Comparison of ENCODE assay signal across 33 cellular contexts in genomic region chr5:67793966-67794365, GRCh38.
"Had no signal": no experiment of that assay in that cellular context is flagged by ENCODE, and none has a peak within 500 bp of the region (broad histone marks: within the 10 kb centered on the region; RNA-seq: fewer than 3 reads in every experiment).

No MANE protein-coding gene starts in this region.

- H3K36me3 ChIP-seq: cardiac muscle cell, Peyer's patch had no signal

- ATAC-seq: activated CD8-positive, alpha-beta T cell treated with anti-CD3 and anti-CD28 coated beads for 36 hours; activated T-cell treated with anti-CD3 and anti-CD28 coated beads, Interleukin-2, amount 50 U/mL, for 72 hours; activated T-helper 17 cell treated with anti-CD3 and anti-CD28 coated beads, Interleukin-2, amount 50 U/mL, for 72 hours; PC-3; SK-N-SH treated with all-trans-retinoic acid at 6 μM for 48 hours had no signal

- H3K36me3 Mint-ChIP-seq: activated naive CD8-positive, alpha-beta T cell treated with anti-CD3 and anti-CD28 coated beads for 36 hours had no signal

- H3K4me3 ChIP-seq: cardiac muscle cell, Peyer's patch had no signal

- H3K27me3 ChIP-seq: cardiac muscle cell, Peyer's patch had no signal

- H3K4me1 Mint-ChIP-seq: activated CD4-positive, alpha-beta T cell treated with anti-CD3 and anti-CD28 coated beads, Interleukin-2, amount 10 ng/mL, durations not matched to agents 24 days and 14 days; activated naive CD8-positive, alpha-beta T cell treated with anti-CD3 and anti-CD28 coated beads for 36 hours; activated T-helper 17 cell treated with anti-CD3 and anti-CD28 coated beads, Interleukin-2, amount 50 U/mL, for 72 hours; central memory CD8-positive, alpha-beta T cell; IgD-negative memory B cell had no signal

- H3K27me3 Mint-ChIP-seq: activated CD4-positive, alpha-beta T cell treated with anti-CD3 and anti-CD28 coated beads, Interleukin-2, amount 10 ng/mL, durations not matched to agents 24 days and 14 days; activated CD8-positive, alpha-beta T cell treated with anti-CD3 and anti-CD28 coated beads for 36 hours; activated naive CD8-positive, alpha-beta T cell treated with anti-CD3 and anti-CD28 coated beads for 36 hours; central memory CD8-positive, alpha-beta T cell had no signal

- DNase-seq: activated CD4-positive, alpha-beta T cell treated with anti-CD3 and anti-CD28 coated beads, Interleukin-2, amount 10 ng/mL, durations not matched to agents 24 days and 14 days; activated CD4-positive, alpha-beta T cell treated with anti-CD3 and anti-CD28 coated beads, Interleukin-2, amount 50 U/mL, for 4 hours; activated CD8-positive, alpha-beta T cell treated with anti-CD3 and anti-CD28 coated beads for 36 hours; activated effector memory CD4-positive, alpha-beta T cell treated with anti-CD3 and anti-CD28 coated beads, Interleukin-2, amount 50 U/mL, for 16 hours; activated naive CD4-positive, alpha-beta T cell; activated naive CD4-positive, alpha-beta T cell treated with anti-CD3 and anti-CD28 coated beads, Interleukin-2, amount 50 U/mL, for 16 hours; activated naive CD8-positive, alpha-beta T cell treated with anti-CD3 and anti-CD28 coated beads for 36 hours; activated T-cell treated with anti-CD3 and anti-CD28 coated beads, Interleukin-2, amount 50 U/mL, for 1 hour; activated T-cell treated with anti-CD3 and anti-CD28 coated beads, Interleukin-2, amount 50 U/mL, for 72 hours; amniotic stem cell; aorta; Karpas-422; KBM-7; NCI-H1105; NCI-H1417 treated with DMSO at 0.1 percent for 48 hours; NCI-H187 treated with DMSO at 0.1 percent for 48 hours; NCI-H2081; NCI-H2171; NCI-H510A; NCI-H526; NCI-H82; PC-3; Peyer's patch; RPMI8226; SIG-M5; SW 1271; T-helper 1 cell; T1000 had no signal

- H3K9me3 ChIP-seq: Peyer's patch had no signal

- H3K4me3 Mint-ChIP-seq: activated CD4-positive, alpha-beta T cell treated with anti-CD3 and anti-CD28 coated beads, Interleukin-2, amount 10 ng/mL, durations not matched to agents 24 days and 14 days; activated CD8-positive, alpha-beta T cell treated with anti-CD3 and anti-CD28 coated beads for 36 hours; activated naive CD8-positive, alpha-beta T cell treated with anti-CD3 and anti-CD28 coated beads for 36 hours; activated T-cell treated with anti-CD3 and anti-CD28 coated beads, Interleukin-2, amount 50 U/mL, for 72 hours; activated T-helper 17 cell treated with anti-CD3 and anti-CD28 coated beads, Interleukin-2, amount 50 U/mL, for 72 hours; central memory CD8-positive, alpha-beta T cell; IgD-negative memory B cell had no signal

- H3K27ac ChIP-seq: cardiac muscle cell, Peyer's patch had no signal

- H3K27ac Mint-ChIP-seq: activated CD4-positive, alpha-beta T cell treated with anti-CD3 and anti-CD28 coated beads, Interleukin-2, amount 10 ng/mL, durations not matched to agents 24 days and 14 days; activated CD8-positive, alpha-beta T cell treated with anti-CD3 and anti-CD28 coated beads for 36 hours; activated naive CD8-positive, alpha-beta T cell treated with anti-CD3 and anti-CD28 coated beads for 36 hours; activated T-cell treated with anti-CD3 and anti-CD28 coated beads, Interleukin-2, amount 50 U/mL, for 72 hours; activated T-helper 17 cell treated with anti-CD3 and anti-CD28 coated beads, Interleukin-2, amount 50 U/mL, for 72 hours; IgD-negative memory B cell had no signal

- H3K4me1 ChIP-seq: Peyer's patch had no signal
